ENCODE assay signal across 23 cellular contexts in genomic region chr5:22504411-22504810, GRCh38.
"Had no signal": no experiment of that assay in that cellular context is flagged by ENCODE, and none has a peak within 500 bp of the region (broad histone marks: within the 10 kb centered on the region; RNA-seq: fewer than 3 reads in every experiment).

No MANE protein-coding gene starts in this region.

- H3K4me1 ChIP-seq: gastrocnemius medialis, lower lobe of right lung, pancreas, right lobe of liver, tibial nerve, upper lobe of left lung had no signal

- H3K27me3 ChIP-seq: gastrocnemius medialis, hepatocyte, neutrophil, pancreas, right lobe of liver, tibial nerve, upper lobe of left lung had no signal

- H3K4me3 ChIP-seq: gastrocnemius medialis, hepatocyte, lower lobe of right lung, pancreas, right lobe of liver, thoracic aorta, tibial nerve, upper lobe of left lung had no signal

- DNase-seq: cortex of kidney; foreskin fibroblast; gastrocnemius medialis; head of caudate nucleus; left cardiac atrium; left ventricle myocardium superior; lower lobe of right lung; natural killer cell; pancreas; right lobe of liver; small intestine; stimulated activated CD4-positive, alpha-beta T cell treated with anti-CD3 and anti-CD28 coated beads, Interleukin-15, amount 100 ng/mL, for 24 hours; stimulated activated CD4-positive, alpha-beta T cell treated with anti-CD3 and anti-CD28 coated beads, Interleukin-2, amount 100 ng/mL, for 48 hours; stimulated activated naive B cell treated with anti-CD40 and anti-IgM and Interleukin-4, amounts not matched to agents 10 μg/mL and 1 μg/mL and 100 μg/mL, for 72 hours; upper lobe of left lung had no signal

- H3K36me3 Mint-ChIP-seq: natural killer cell; stimulated activated naive B cell treated with anti-CD40 and anti-IgM and Interleukin-4, amounts not matched to agents 10 μg/mL and 1 μg/mL and 100 μg/mL, for 72 hours had no signal

- H3K9me3 ChIP-seq: gastrocnemius medialis, lower lobe of right lung, neutrophil, pancreas, right lobe of liver, thoracic aorta, upper lobe of left lung had no signal

- H3K27ac Mint-ChIP-seq: natural killer cell; progenitor cell of endocrine pancreas; stimulated activated naive B cell treated with anti-CD40 and anti-IgM and Interleukin-4, amounts not matched to agents 10 μg/mL and 1 μg/mL and 100 μg/mL, for 72 hours; stimulated activated naive CD8-positive, alpha-beta T cell treated with anti-CD3 and anti-CD28 coated beads, Interleukin-15, Interleukin-2, amounts not matched to agents 100 ng/mL and 50 ng/mL, for 24 hours had no signal

- H3K27ac ChIP-seq: epithelial cell of prostate, gastrocnemius medialis, hepatocyte, lower lobe of right lung, neutrophil, pancreas, right lobe of liver, thoracic aorta, tibial nerve, upper lobe of left lung had no signal

- H3K36me3 ChIP-seq: gastrocnemius medialis, lower lobe of right lung, neutrophil, pancreas, right lobe of liver, thoracic aorta, tibial nerve, upper lobe of left lung had no signal

- H3K4me3 Mint-ChIP-seq: natural killer cell; stimulated activated naive B cell treated with anti-CD40 and anti-IgM and Interleukin-4, amounts not matched to agents 10 μg/mL and 1 μg/mL and 100 μg/mL, for 72 hours; stimulated activated naive CD8-positive, alpha-beta T cell treated with anti-CD3 and anti-CD28 coated beads, Interleukin-15, Interleukin-2, amounts not matched to agents 100 ng/mL and 50 ng/mL, for 24 hours had no signal

- H3K27me3 Mint-ChIP-seq: progenitor cell of endocrine pancreas; stimulated activated naive B cell treated with anti-CD40 and anti-IgM and Interleukin-4, amounts not matched to agents 10 μg/mL and 1 μg/mL and 100 μg/mL, for 72 hours; stimulated activated naive CD8-positive, alpha-beta T cell treated with anti-CD3 and anti-CD28 coated beads, Interleukin-15, Interleukin-2, amounts not matched to agents 100 ng/mL and 50 ng/mL, for 24 hours had no signal

- ATAC-seq: esophagus mucosa; gastrocnemius medialis; left cardiac atrium; left ventricle myocardium superior; lower lobe of right lung; natural killer cell; pancreas; right lobe of liver; stimulated activated naive B cell treated with anti-CD40 and anti-IgM and Interleukin-4, amounts not matched to agents 10 μg/mL and 1 μg/mL and 100 μg/mL, for 72 hours had no signal

- H3K4me2 ChIP-seq: hepatocyte had no signal

- H3K4me1 Mint-ChIP-seq: natural killer cell; stimulated activated naive B cell treated with anti-CD40 and anti-IgM and Interleukin-4, amounts not matched to agents 10 μg/mL and 1 μg/mL and 100 μg/mL, for 72 hours had no signal

- H3K79me2 ChIP-seq: hepatocyte had no signal
